ENCODE assay signal across 1 cellular context in genomic region chr15:41981373-41982132, GRCh38.
TF ChIP-seq lines count a peak whose summit lies in the region.

No MANE protein-coding gene starts in this region.

TF ChIP-seq in GM23338, 12 proteins besides CTCF, POLR2A, EP300 and RAD21 (continued from another document):
- no peak for TF ChIP-seq REST (IDR thresholded peaks at IDR 0.05; ENCODE audit: unreplicated experiment)
- no peak for TF ChIP-seq EZH2 (IDR thresholded peaks at IDR 0.05; ENCODE audit: low read depth, unreplicated experiment)
TF ChIP-seq in GM23338: peak in this region for 0.
